ENCODE assay signal across 9 cellular contexts in the genomic region with DNA sequence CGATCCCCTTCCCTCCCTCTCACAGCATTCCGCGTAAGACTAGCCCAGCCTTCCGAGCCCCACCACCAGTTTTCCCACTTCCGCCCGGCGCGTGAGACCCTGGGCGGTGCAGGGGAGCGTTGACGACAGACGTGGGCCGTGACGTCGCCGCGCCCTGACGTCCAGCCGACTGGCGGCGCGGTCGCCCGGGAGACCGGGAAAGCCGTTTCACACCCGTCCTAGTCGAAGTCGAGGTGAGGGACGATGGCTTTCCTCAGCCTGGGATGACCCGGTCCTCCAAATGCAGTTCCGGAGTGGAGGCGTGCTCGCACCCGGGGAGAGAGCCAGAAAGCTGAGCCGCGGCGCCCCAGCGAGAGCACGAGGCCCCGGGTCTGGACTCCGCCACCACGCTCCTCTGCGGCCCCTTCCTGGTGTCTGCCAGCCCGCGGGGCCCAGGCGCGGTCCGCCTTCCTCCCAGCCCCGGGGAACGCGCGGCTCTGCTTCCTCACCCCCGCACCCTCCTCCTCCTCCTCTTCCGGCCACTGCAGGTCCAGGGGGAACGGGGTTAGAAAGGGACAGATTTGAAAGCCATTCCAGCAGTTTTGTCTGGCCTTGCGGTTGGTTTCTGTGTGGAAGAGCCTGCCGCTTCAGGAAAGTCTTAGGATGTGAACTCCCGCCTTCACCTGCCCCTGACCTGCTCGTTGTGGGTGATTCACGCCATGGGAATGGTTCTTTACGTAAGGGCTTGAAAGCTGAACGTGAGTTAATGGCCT. TPM values are rescaled to one million over a fixed set of nuclear protein-coding genes. Genes with fewer than 3 reads are reported as not detected.
DNase-seq lines count a peak whose midpoint lies in the region; ATAC-seq, FAIRE-seq and TF ChIP-seq lines count a peak whose summit lies in the region.
"Had no signal": no experiment of that assay in that cellular context is flagged by ENCODE, and none has a peak within 500 bp of the region (broad histone marks: within the 10 kb centered on the region; RNA-seq: fewer than 3 reads in every experiment).

LEKR1 (plus strand) TSS at position 210 of the 752 bp plus-strand sequence. CDS start 2,977 bp downstream, outside the sequence.

- peak within 1 kb of the TSS; percentile 97 for H3K27ac ChIP-seq in kidney (ENCODE audit: low read depth in 2 of 2, low read length in 2 of 2)

- peak within 1 kb of the TSS; percentile 89 to 90 for H3K4me3 ChIP-seq in kidney (ENCODE audit: low read length in 2 of 2)

- H3K36me3 ChIP-seq in kidney (ENCODE audit: control insufficient read depth in 1 of 2, insufficient read depth in 2 of 2, low read length in 2 of 2): no peaks in the 10 kb centered on the region

- peak within 1 kb of the TSS; percentile 78 to 86 for H3K9ac ChIP-seq in kidney (ENCODE audit: low read length in 2 of 2)

- ATAC-seq in HG02973 (IDR thresholded peaks at IDR 0.05; ENCODE audit: unreplicated experiment): peak; percentile 85
- peak; percentile 75 to 80 for ATAC-seq in activated CD4-positive, CD25-positive, alpha-beta regulatory T cell treated with anti-CD3 and anti-CD28 coated beads, Interleukin-2, amount 50 U/mL, for 24 hours

- FAIRE-seq in kidney (lab: Jason Lieb, UNC): no peak
- FAIRE-seq: G401.6 had no signal

- no peaks in the 10 kb centered on the region for H3K9me3 ChIP-seq in kidney (ENCODE audit: control insufficient read depth in 1 of 2, low read length in 2 of 2)

- DNase-seq in NK-92 treated with Interleukin-12 subunit alpha and Interleukin-12 subunit beta, amount 100 ng/mL, for 24 hours (lab: John Stamatoyannopoulos, UW): peak; percentile 45
- DNase-seq in NK-92 (lab: John Stamatoyannopoulos, UW; ENCODE audit: unreplicated experiment) (no peak), NCI-H2171 treated with DMSO at 0.1 percent for 48 hours (lab: John Stamatoyannopoulos, UW) (peak; percentile 83), cerebellar cortex (ENCODE audit: low spot score) (peak; percentile 81), kidney (peak; percentile 96)
- DNase-seq in stimulated activated CD4-positive, alpha-beta T cell treated with anti-CD3 and anti-CD28 coated beads, Interleukin-12 subunit alpha, Interleukin-12 subunit beta, amount 100 ng/mL, for 4 hours: peak; percentile 70

- intact Hi-C loops in kidney (cut with DNase I): no loop called here

- H3K4me1 ChIP-seq in kidney (ENCODE audit: control insufficient read depth in 1 of 2, insufficient read depth in 1 of 2, low read depth in 1 of 2, low read length in 2 of 2): peaks cover 0 to 3% of the 10 kb centered on the region in 2 donors

- no peak for TF ChIP-seq CTCF in kidney (IDR thresholded peaks at IDR 0.05; ENCODE audit: borderline replicate concordance, extremely low read depth, insufficient read depth)

RNA-seq across cellular contexts. Expression of gene LEKR1, which starts in this region (rescaled TPM):
- 1.6 TPM for total RNA-seq in kidney
- 1.8 TPM for polyA plus RNA-seq in kidney (ENCODE audit: insufficient read depth, low read depth, low replicate concordance)
